26 cellular contexts compared by ENCODE assay signal in genomic region chr15:54066403-54066802, GRCh38.
DNase-seq lines count a peak whose midpoint lies in the region; ATAC-seq, FAIRE-seq and TF ChIP-seq lines count a peak whose summit lies in the region.
"Had no signal": no experiment of that assay in that cellular context is flagged by ENCODE, and none has a peak within 500 bp of the region (broad histone marks: within the 10 kb centered on the region; RNA-seq: fewer than 3 reads in every experiment).

No MANE protein-coding gene starts in this region.

- RAD21 ChIA-PET in GM12878 (lab: Charles Lee; ENCODE audit: unreplicated experiment) = interaction anchor here (0.8 to 2.8 kb wide), 9 partner anchors 11 to 1102 kb away, joined by 3 to 9 read pairs (median 5); no protein-coding TSS in a partner anchor

- CTCF ChIA-PET in GM12878 (lab: Yijun Ruan, JAX) (interaction anchor here (0.6 to 2.1 kb wide), 12 partner anchors 12 to 1131 kb away, joined by 3 to 10 read pairs (median 3); partner anchors contain the start of gene UNC13C), T-cell (lab: Charles Lee) (no interaction called here)

- no peaks in the 10 kb centered on the region for H3K36me3 Mint-ChIP-seq in T-cell
- H3K36me3 Mint-ChIP-seq: CD14-positive monocyte; CD4-positive, alpha-beta memory T cell; CD4-positive, CD25-positive, alpha-beta regulatory T cell; CD8-positive, alpha-beta memory T cell had no signal

- 12% methylated on average over 3 of the region's 3 CpGs for WGBS in GM12878 (ENCODE audit: insufficient coverage, insufficient replicate concordance, low lambda C conversion rate, missing lambda C conversion rate)
- WGBS in esophagus muscularis mucosa = 90% methylated on average over 3 of the region's 3 CpGs

- no peaks in the 10 kb centered on the region for H3K4me1 ChIP-seq in GM12878 (ENCODE audit: control insufficient read depth, insufficient read depth, low read length)
- no peaks in the 10 kb centered on the region for H3K4me1 ChIP-seq in esophagus muscularis mucosa
- H3K4me1 ChIP-seq: BLaER1 had no signal

- TF ChIP-seq EP300 in GM12878 (IDR thresholded peaks at IDR 0.05; ENCODE audit: borderline replicate concordance in 1 of 2, control insufficient read depth in 1 of 2, low read depth in 2 of 2, low read length in 2 of 2) (no peak), esophagus muscularis mucosa (IDR thresholded peaks at IDR 0.05) (no peak)

- TF ChIP-seq POLR2A in GM12878 (IDR thresholded peaks at IDR 0.05; ENCODE audit: low read depth, low read length) (no peak), esophagus muscularis mucosa (IDR thresholded peaks at IDR 0.05; ENCODE audit: low read depth) (no peak)

- peak; percentile 15; the same call in 1 of the 2 replicates for TF ChIP-seq RAD21 in GM12878 (IDR thresholded peaks at IDR 0.05; ENCODE audit: insufficient read depth, low read depth, low read length)

- H3K4me1 Mint-ChIP-seq in T-cell = no peaks in the 10 kb centered on the region
- H3K4me1 Mint-ChIP-seq: CD14-positive monocyte; CD4-positive, alpha-beta memory T cell; CD4-positive, CD25-positive, alpha-beta regulatory T cell; CD8-positive, alpha-beta memory T cell had no signal

- H2AFZ ChIP-seq in GM12878 (ENCODE audit: control insufficient read depth, low read depth, low read length) = no peak overlapping the region

- SMC1A ChIA-PET in GM12878 (lab: Charles Lee; ENCODE audit: uncharacterized antibody, unreplicated experiment) = interaction anchor here (0.6 to 4.7 kb wide), 11 partner anchors 13 to 1041 kb away, joined by 3 to 15 read pairs (median 3); no protein-coding TSS in a partner anchor

- no peak overlapping the region for H3K4me2 ChIP-seq in GM12878 (ENCODE audit: control insufficient read depth, insufficient read depth)
- H3K4me2 ChIP-seq: BLaER1 had no signal

- H3K79me2 ChIP-seq in GM12878 (ENCODE audit: control insufficient read depth, insufficient read depth, low read length) = no peaks in the 10 kb centered on the region

- H3K9ac ChIP-seq in GM12878 (ENCODE audit: control insufficient read depth, insufficient read depth, low read length) = no peak overlapping the region
- H3K9ac ChIP-seq: BLaER1 had no signal

- no TSS peak for BruUV-seq in GM12878 (replicated peaks; lab: Mats Ljungman, UMichigan)

- no peaks in the 10 kb centered on the region for H4K20me1 ChIP-seq in GM12878 (ENCODE audit: control insufficient read depth, insufficient read depth)
- H4K20me1 ChIP-seq: BLaER1 had no signal

- H3K9me3 ChIP-seq in GM12878 (replicated peaks; ENCODE audit: control insufficient read depth, insufficient read depth, low read length) = no peaks in the 10 kb centered on the region
- no peaks in the 10 kb centered on the region for H3K9me3 ChIP-seq in esophagus muscularis mucosa
- H3K9me3 ChIP-seq: BE2C, BLaER1 had no signal

- H3K27ac ChIP-seq in GM12878 (ENCODE audit: control insufficient read depth, insufficient read depth) (no peak overlapping the region), esophagus muscularis mucosa (replicated peaks in 1 of 4) (no peak overlapping the region)
- H3K27ac ChIP-seq: BLaER1 had no signal

- H3K36me3 ChIP-seq in GM12878 (ENCODE audit: control insufficient read depth in 2 of 2, insufficient read depth in 2 of 2, low read length in 1 of 2) (no peaks in the 10 kb centered on the region), bronchial epithelial cell (ENCODE audit: control insufficient read depth, insufficient read depth, low read length) (no peaks in the 10 kb centered on the region), esophagus muscularis mucosa (no peaks in the 10 kb centered on the region)
- H3K36me3 ChIP-seq: BE2C, BLaER1 had no signal

- ATAC-seq in GM12878 = peak; percentile 71
- ATAC-seq in GM21381 (IDR thresholded peaks at IDR 0.05; ENCODE audit: unreplicated experiment) = no peak
- ATAC-seq in T-cell (replicated peaks in 1 of 4) = no peak

- peak in 1 of 3 experiments; percentile 17; a peak in 1 of 6 replicates for TF ChIP-seq CTCF in GM12878 (IDR thresholded peaks at IDR 0.05 in 2 of 3, conservative IDR thresholded peaks at IDR 0.05 in 1 of 3; ENCODE audit: control insufficient read depth in 2 of 3, extremely low read depth in 1 of 3, insufficient read depth in 1 of 3, low read depth in 3 of 3, low read length in 3 of 3)
- no peak for TF ChIP-seq CTCF in bronchial epithelial cell (IDR thresholded peaks at IDR 0.05; ENCODE audit: insufficient read depth, low read length, severe bottlenecking)
- no peak for TF ChIP-seq CTCF in esophagus muscularis mucosa (IDR thresholded peaks at IDR 0.05)

- H3K4me3 ChIP-seq in GM12878 (no peak overlapping the region), bronchial epithelial cell (ENCODE audit: low read depth, low read length) (no peak overlapping the region), esophagus muscularis mucosa (no peak overlapping the region)
- H3K4me3 ChIP-seq: BLaER1 had no signal

- DNase-seq in LHCN-M2 (ENCODE audit: low read depth) = peak; percentile 1
- no peak for DNase-seq in GM12878 (ENCODE audit: low read depth, low spot score)
- DNase-seq in bronchial epithelial cell (ENCODE audit: low read depth) = no peak
- DNase-seq in T-cell = no peak
- DNase-seq in esophagus muscularis mucosa (ENCODE audit: extremely low spot score) = no peak
- DNase-seq in activated naive CD4-positive, alpha-beta T cell (lab: John Stamatoyannopoulos, UW) = no peak
- DNase-seq: 8988T; ACHN; BE2C; CD4-positive, alpha-beta memory T cell; CD4-positive, CD25-positive, alpha-beta regulatory T cell; CD8-positive, alpha-beta memory T cell; COR-L47; DMS 273 treated with DMSO at 0.1 percent for 48 hours; DMS153; DMS53; DMS79; DND-41; EL; GDM1 had no signal

- H3K9me3 Mint-ChIP-seq in T-cell = peaks cover 0 to 8% (median 7%) of the 10 kb centered on the region in 3 donors

- no peak overlapping the region for H3K4me3 Mint-ChIP-seq in T-cell
- H3K4me3 Mint-ChIP-seq: CD14-positive monocyte; CD4-positive, alpha-beta memory T cell; CD4-positive, CD25-positive, alpha-beta regulatory T cell; CD8-positive, alpha-beta memory T cell had no signal

- intact Hi-C loops in GM12878 (cut with micrococcal nuclease; ENCODE audit: unreplicated experiment) = no loop called here
- intact Hi-C loops in esophagus muscularis mucosa (cut with DNase I) = no loop called here

- POLR2A ChIA-PET in GM12878 (lab: Charles Lee) (no interaction called here), T-cell (lab: Charles Lee) (no interaction called here)

- in situ Hi-C loops in GM12878 (cut with MboI) = no loop called here

- no peaks in the 10 kb centered on the region for H3K27me3 Mint-ChIP-seq in T-cell
- H3K27me3 Mint-ChIP-seq: CD4-positive, alpha-beta memory T cell; CD4-positive, CD25-positive, alpha-beta regulatory T cell; CD8-positive, alpha-beta memory T cell had no signal

- FAIRE-seq in GM12878 (lab: Jason Lieb, UNC) = no peak
- peak; percentile 79 for FAIRE-seq in bronchial epithelial cell (lab: Jason Lieb, UNC)
- FAIRE-seq: A204.1, GM12892, GM18507 had no signal

- no peak overlapping the region for H3K27ac Mint-ChIP-seq in T-cell
- H3K27ac Mint-ChIP-seq: CD14-positive monocyte; CD4-positive, alpha-beta memory T cell; CD4-positive, CD25-positive, alpha-beta regulatory T cell; CD8-positive, alpha-beta memory T cell had no signal

- H3K27me3 ChIP-seq in GM12878 (replicated peaks in 1 of 2; ENCODE audit: control insufficient read depth in 2 of 2, insufficient read depth in 2 of 2, low read length in 1 of 2) (no peaks in the 10 kb centered on the region), bronchial epithelial cell (ENCODE audit: control insufficient read depth, insufficient read depth, low read length) (no peaks in the 10 kb centered on the region), esophagus muscularis mucosa (no peaks in the 10 kb centered on the region)
- H3K27me3 ChIP-seq: BE2C, BLaER1 had no signal

TF ChIP-seq in GM12878, 131 proteins besides CTCF, POLR2A, EP300 and RAD21:
- 0 out of 4 replicates have a peak, but pooled peaks of 1 of the 2 experiments have one; percentile 41 for TF ChIP-seq BHLHE40 (IDR thresholded peaks at IDR 0.05; ENCODE audit: borderline replicate concordance in 1 of 2, low read depth in 2 of 2, low read length in 1 of 2)
- TF ChIP-seq RAD51 (IDR thresholded peaks at IDR 0.05) = peak; percentile 79
- peak; percentile 6; the same call in 1 of the 2 replicates for TF ChIP-seq SMC3 (IDR thresholded peaks at IDR 0.05; ENCODE audit: borderline replicate concordance, low read length)
- no peak for TF ChIP-seq ZNF687 (IDR thresholded peaks at IDR 0.05)
- no peak for TF ChIP-seq BRCA1 (IDR thresholded peaks at IDR 0.05; ENCODE audit: low read depth, low read length)
